Comparison of ENCODE assay signal across 2 cellular contexts in the genomic region with DNA sequence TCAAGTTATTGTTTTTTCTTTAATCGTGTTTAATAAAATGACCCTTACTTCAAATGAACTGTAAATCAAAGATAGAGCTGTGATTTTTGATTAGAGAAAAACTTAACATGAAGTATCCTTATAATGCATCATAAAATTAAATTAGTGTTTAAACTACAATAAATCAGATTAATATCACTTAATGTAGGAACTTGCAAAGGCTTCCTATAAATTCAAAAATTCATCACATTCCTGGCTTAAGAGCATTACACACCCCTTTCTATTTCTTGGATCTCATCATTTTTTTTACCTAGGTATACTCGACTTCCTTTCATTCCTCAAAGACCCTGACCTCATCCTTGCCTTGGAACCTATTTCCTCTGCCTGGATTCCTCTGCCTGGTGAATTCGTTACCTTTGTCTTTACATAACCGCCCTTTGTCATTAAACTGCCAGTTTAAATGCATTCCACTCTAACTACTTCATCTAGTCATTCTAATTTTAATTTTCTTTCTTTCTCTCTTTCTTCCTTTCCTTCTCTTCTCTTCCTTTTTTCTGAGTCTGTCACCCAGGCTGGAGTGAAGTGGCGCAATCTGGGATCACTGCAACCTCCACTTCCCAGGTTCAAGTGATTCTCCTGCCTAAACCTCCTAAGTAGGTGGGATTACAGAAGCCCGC.
TF ChIP-seq lines count a peak whose summit lies in the region.

No MANE protein-coding gene starts in this region.

TF ChIP-seq in SK-N-SH treated with all-trans-retinoic acid at 6 μM for 48 hours, 23 proteins besides CTCF, POLR2A, EP300 and RAD21 (continued from another document):
- TF ChIP-seq PPARA (CRISPR knock-in tag; IDR thresholded peaks at IDR 0.05; ENCODE audit: borderline replicate concordance), result no peak
- peak; percentile 97 for TF ChIP-seq ISL1 (CRISPR knock-in tag; IDR thresholded peaks at IDR 0.05)
- TF ChIP-seq, protein P1, sequence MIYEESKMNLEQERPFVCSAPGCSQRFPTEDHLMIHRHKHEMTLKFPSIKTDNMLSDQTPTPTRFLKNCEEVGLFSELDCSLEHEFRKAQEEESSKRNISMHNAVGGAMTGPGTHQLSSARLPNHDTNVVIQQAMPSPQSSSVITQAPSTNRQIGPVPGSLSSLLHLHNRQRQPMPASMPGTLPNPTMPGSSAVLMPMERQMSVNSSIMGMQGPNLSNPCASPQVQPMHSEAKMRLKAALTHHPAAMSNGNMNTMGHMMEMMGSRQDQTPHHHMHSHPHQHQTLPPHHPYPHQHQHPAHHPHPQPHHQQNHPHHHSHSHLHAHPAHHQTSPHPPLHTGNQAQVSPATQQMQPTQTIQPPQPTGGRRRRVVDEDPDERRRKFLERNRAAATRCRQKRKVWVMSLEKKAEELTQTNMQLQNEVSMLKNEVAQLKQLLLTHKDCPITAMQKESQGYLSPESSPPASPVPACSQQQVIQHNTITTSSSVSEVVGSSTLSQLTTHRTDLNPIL (CRISPR knock-in tag; IDR thresholded peaks at IDR 0.05; ENCODE audit: low read depth), result peak; percentile 20; the same call in 1 of the 2 replicates

TF ChIP-seq in SK-N-SH, 30 proteins besides CTCF, POLR2A, EP300 and RAD21 (continued from another document):
- TF ChIP-seq REST (IDR thresholded peaks at IDR 0.05; ENCODE audit: low read depth, low read length) (no peak), POLR2AphosphoS5 (IDR thresholded peaks at IDR 0.05; ENCODE audit: low read depth, low read length) (no peak), MEF2A (IDR thresholded peaks at IDR 0.05; ENCODE audit: borderline replicate concordance, low read depth) (no peak)
- TF ChIP-seq, protein P2, sequence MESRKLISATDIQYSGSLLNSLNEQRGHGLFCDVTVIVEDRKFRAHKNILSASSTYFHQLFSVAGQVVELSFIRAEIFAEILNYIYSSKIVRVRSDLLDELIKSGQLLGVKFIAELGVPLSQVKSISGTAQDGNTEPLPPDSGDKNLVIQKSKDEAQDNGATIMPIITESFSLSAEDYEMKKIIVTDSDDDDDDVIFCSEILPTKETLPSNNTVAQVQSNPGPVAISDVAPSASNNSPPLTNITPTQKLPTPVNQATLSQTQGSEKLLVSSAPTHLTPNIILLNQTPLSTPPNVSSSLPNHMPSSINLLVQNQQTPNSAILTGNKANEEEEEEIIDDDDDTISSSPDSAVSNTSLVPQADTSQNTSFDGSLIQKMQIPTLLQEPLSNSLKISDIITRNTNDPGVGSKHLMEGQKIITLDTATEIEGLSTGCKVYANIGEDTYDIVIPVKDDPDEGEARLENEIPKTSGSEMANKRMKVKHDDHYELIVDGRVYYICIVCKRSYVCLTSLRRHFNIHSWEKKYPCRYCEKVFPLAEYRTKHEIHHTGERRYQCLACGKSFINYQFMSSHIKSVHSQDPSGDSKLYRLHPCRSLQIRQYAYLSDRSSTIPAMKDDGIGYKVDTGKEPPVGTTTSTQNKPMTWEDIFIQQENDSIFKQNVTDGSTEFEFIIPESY (IDR thresholded peaks at IDR 0.05; ENCODE audit: borderline replicate concordance, low read depth), result no peak
